1 cellular context compared by ENCODE assay signal in genomic region chr15:88839961-88840360, GRCh38.
TF ChIP-seq lines count a peak whose summit lies in the region.

No MANE protein-coding gene starts in this region.

TF ChIP-seq in H1, 55 proteins besides CTCF, POLR2A, EP300 and RAD21:
- TF ChIP-seq KDM1A (IDR thresholded peaks at IDR 0.05; ENCODE audit: borderline replicate concordance, low read length) (no peak), SP4 (IDR thresholded peaks at IDR 0.05; ENCODE audit: low read length) (no peak), SP2 (IDR thresholded peaks at IDR 0.05; ENCODE audit: low read length) (no peak), MAX (IDR thresholded peaks at IDR 0.05) (no peak), SAP30 (IDR thresholded peaks at IDR 0.05; ENCODE audit: insufficient read depth, insufficient replicate concordance, low read length) (no peak), HDAC2 (IDR thresholded peaks at IDR 0.05; ENCODE audit: borderline replicate concordance in 1 of 2, low read depth in 2 of 2, low read length in 2 of 2) (no peak), ZNF274 (IDR thresholded peaks at IDR 0.05; ENCODE audit: borderline replicate concordance, extremely low read depth, low read length) (no peak), ATF2 (IDR thresholded peaks at IDR 0.05; ENCODE audit: low read length) (no peak), CREB1 (IDR thresholded peaks at IDR 0.05) (no peak), RBBP5 (IDR thresholded peaks at IDR 0.05; ENCODE audit: borderline replicate concordance, low read depth, low read length) (no peak), BCL11A (IDR thresholded peaks at IDR 0.05; ENCODE audit: low read depth in 2 of 2, low read length in 2 of 2) (no peak), JUND (IDR thresholded peaks at IDR 0.05; ENCODE audit: low read length) (no peak), TAF1 (IDR thresholded peaks at IDR 0.05; ENCODE audit: low read depth, low read length) (no peak), CHD1 (IDR thresholded peaks at IDR 0.05; ENCODE audit: low read depth, low read length) (no peak), CBX8 (IDR thresholded peaks at IDR 0.05; ENCODE audit: borderline replicate concordance, low read depth, low read length) (no peak), SIX5 (IDR thresholded peaks at IDR 0.05; ENCODE audit: low read depth, low read length) (no peak)
